1 cellular context compared by ENCODE assay signal in the genomic region with DNA sequence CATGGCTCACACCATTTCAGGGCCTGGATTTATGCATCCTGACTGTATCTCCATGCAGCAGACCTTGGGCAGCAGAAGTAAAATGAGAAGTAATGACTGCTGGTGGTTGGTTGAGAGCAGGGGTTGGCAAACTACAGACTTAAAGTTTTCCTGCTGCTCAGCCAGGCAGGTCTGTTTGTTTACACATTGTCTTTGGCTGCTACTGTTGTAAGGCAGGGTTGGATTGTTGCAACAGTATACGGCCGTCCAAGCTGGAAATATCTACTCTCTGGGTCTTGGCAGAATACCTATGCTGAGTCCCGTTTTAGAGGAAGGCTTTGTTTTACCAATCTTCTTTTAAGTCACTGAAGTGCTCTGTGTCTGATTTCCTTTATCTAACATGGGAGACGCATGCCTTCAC.
TF ChIP-seq lines count a peak whose summit lies in the region.

No MANE protein-coding gene starts in this region.

TF ChIP-seq in GM12891, 5 proteins besides CTCF, POLR2A, EP300 and RAD21:
- TF ChIP-seq POU2F2 (IDR thresholded peaks at IDR 0.05; ENCODE audit: low read depth, low read length) = no peak
- TF ChIP-seq POLR2AphosphoS5 (IDR thresholded peaks at IDR 0.05; ENCODE audit: low read depth, low read length) = 0 out of 2 replicates have a peak, but pooled peaks have one; percentile 21
